In the genomic region with DNA sequence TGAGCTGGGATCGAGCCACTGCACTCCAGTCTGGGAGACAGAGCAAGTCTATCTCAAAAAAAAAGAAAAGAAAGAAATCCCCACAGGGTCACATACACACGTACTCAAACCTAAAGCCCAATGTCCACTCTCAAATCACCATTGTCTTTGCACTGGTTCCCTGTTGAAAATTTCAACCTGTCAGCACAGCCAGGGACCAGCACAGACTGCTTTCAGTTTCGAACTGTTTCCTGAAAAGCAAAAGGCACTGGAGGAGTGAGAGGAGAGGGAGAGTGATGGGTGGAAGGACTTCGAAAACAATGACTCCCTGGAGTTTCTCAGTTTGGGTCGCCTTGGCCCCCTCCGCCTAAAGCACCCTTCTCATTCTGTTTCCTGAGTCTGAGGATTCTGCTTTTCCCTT, we compare ENCODE assay signal across 27 cellular contexts. TPM values are rescaled to one million over a fixed set of nuclear protein-coding genes. Genes with fewer than 3 reads are reported as not detected.
"Had no signal": no experiment of that assay in that cellular context is flagged by ENCODE, and none has a peak within 500 bp of the region (broad histone marks: within the 10 kb centered on the region; RNA-seq: fewer than 3 reads in every experiment).

No MANE protein-coding gene starts in this region.

- H3K4me3 Mint-ChIP-seq: central memory CD8-positive, alpha-beta T cell; immature natural killer cell; naive thymus-derived CD8-positive, alpha-beta T cell; stimulated activated naive B cell treated with anti-CD40 and anti-IgM and Interleukin-4, amounts not matched to agents 10 μg/mL and 1 μg/mL and 100 μg/mL, for 72 hours; stimulated activated naive CD8-positive, alpha-beta T cell treated with anti-CD3 and anti-CD28 coated beads, Interleukin-15, amount 100 ng/mL, for 72 hours had no signal

- H3K27me3 Mint-ChIP-seq: stimulated activated naive CD8-positive, alpha-beta T cell treated with anti-CD3 and anti-CD28 coated beads, Interleukin-15, amount 100 ng/mL, for 72 hours had no signal

- H3K9me3 Mint-ChIP-seq: central memory CD8-positive, alpha-beta T cell; immature natural killer cell had no signal

- H3K36me3 Mint-ChIP-seq: immature natural killer cell; naive thymus-derived CD8-positive, alpha-beta T cell had no signal

- H3K4me1 Mint-ChIP-seq: immature natural killer cell had no signal

- DNase-seq: cortex of kidney; effector memory CD4-positive, alpha-beta T cell; glutamatergic neuron; immature natural killer cell; left cardiac atrium; occipital lobe; psoas muscle; retina; right lobe of liver; spleen; stimulated activated CD4-positive, alpha-beta T cell treated with anti-CD3 and anti-CD28 coated beads, Interleukin-15, amount 100 ng/mL, for 24 hours; stimulated activated CD4-positive, alpha-beta T cell treated with anti-CD3 and anti-CD28 coated beads, Interleukin-1b, Interleukin-23, amount 100 ng/mL, for 48 hours; stimulated activated CD4-positive, alpha-beta T cell treated with anti-CD3 and anti-CD28 coated beads, Interleukin-4, amount 100 ng/mL, for 4 hours; stimulated activated naive B cell treated with anti-CD40 and anti-IgM and Interleukin-4, amounts not matched to agents 10 μg/mL and 1 μg/mL and 100 μg/mL, for 72 hours; stimulated activated naive CD8-positive, alpha-beta T cell treated with anti-CD3 and anti-CD28 coated beads, Interleukin-15, amount 100 ng/mL, for 72 hours; testis; transverse colon had no signal

- H3K27ac Mint-ChIP-seq: immature natural killer cell; stimulated activated naive B cell treated with anti-CD40 and anti-IgM and Interleukin-4, amounts not matched to agents 10 μg/mL and 1 μg/mL and 100 μg/mL, for 72 hours; stimulated activated naive CD8-positive, alpha-beta T cell treated with anti-CD3 and anti-CD28 coated beads, Interleukin-15, amount 100 ng/mL, for 72 hours had no signal

- ATAC-seq: gastroesophageal sphincter; left cardiac atrium; naive thymus-derived CD8-positive, alpha-beta T cell; psoas muscle; stimulated activated naive B cell treated with anti-CD40 and anti-IgM and Interleukin-4, amounts not matched to agents 10 μg/mL and 1 μg/mL and 100 μg/mL, for 72 hours; stimulated activated naive CD8-positive, alpha-beta T cell treated with anti-CD3 and anti-CD28 coated beads, Interleukin-15, amount 100 ng/mL, for 72 hours had no signal

RNA-seq across cellular contexts. Expression of gene CD300C, which starts 9.0 kb away (rescaled TPM):
- total RNA-seq: fibroblast of villous mesenchyme; lung microvascular endothelial cell; naive thymus-derived CD8-positive, alpha-beta T cell had no signal

RNA-seq across cellular contexts. Expression of gene CD300H, which starts 12.4 kb away (rescaled TPM):
- total RNA-seq: esophagus muscularis mucosa; fibroblast of villous mesenchyme; gastroesophageal sphincter; left cardiac atrium; lung microvascular endothelial cell; mesenteric fat pad; naive thymus-derived CD8-positive, alpha-beta T cell; occipital lobe; psoas muscle; skeletal muscle tissue; subcutaneous adipose tissue; testis; transverse colon; ureter had no signal

RNA-seq across cellular contexts. Expression of gene CD300LB, which starts 23.6 kb away (rescaled TPM):
- total RNA-seq: fibroblast of villous mesenchyme; lung microvascular endothelial cell; naive thymus-derived CD8-positive, alpha-beta T cell; occipital lobe; skeletal muscle tissue had no signal

RNA-seq across cellular contexts. Expression of gene CD300LD, which starts 37.2 kb away (rescaled TPM):
- total RNA-seq: esophagus muscularis mucosa; fibroblast of villous mesenchyme; gastroesophageal sphincter; left cardiac atrium; lung microvascular endothelial cell; mesenteric fat pad; naive thymus-derived CD8-positive, alpha-beta T cell; occipital lobe; psoas muscle; right lobe of liver; skeletal muscle tissue; subcutaneous adipose tissue; testis; transverse colon; ureter had no signal
